In genomic region chr11:12473366-12473765, GRCh38 we compare ENCODE assay signal across 15 cellular contexts.
DNase-seq lines count a peak whose midpoint lies in the region; ATAC-seq, FAIRE-seq and TF ChIP-seq lines count a peak whose summit lies in the region.
"Had no signal": no experiment of that assay in that cellular context is flagged by ENCODE, and none has a peak within 500 bp of the region (broad histone marks: within the 10 kb centered on the region; RNA-seq: fewer than 3 reads in every experiment).

No MANE protein-coding gene starts in this region.

- H3K23ac ChIP-seq in mesenchymal stem cell (ENCODE audit: low read length in 2 of 2): no peak overlapping the region

- DNase-seq in NCI-H146 (lab: John Stamatoyannopoulos, UW) (peak; percentile 71), NCI-H82 (lab: John Stamatoyannopoulos, UW) (peak; percentile 92), mesenchymal stem cell (no peak), progenitor cell of endocrine pancreas (ENCODE audit: low spot score, unreplicated experiment) (peak; percentile 22), RCC 7860 (ENCODE audit: low spot score) (no peak), right lobe of liver (no peak), midbrain (lab: John Stamatoyannopoulos, UW) (no peak)
- DNase-seq: NCI-H1436 treated with DMSO at 0.1 percent for 48 hours, NCI-H446, Peyer's patch, SHP77 treated with DMSO at 0.1 percent for 48 hours had no signal

- no peak overlapping the region for H2BK120ac ChIP-seq in mesenchymal stem cell (ENCODE audit: low read depth, low read length)

- H3K4me3 ChIP-seq in mesenchymal stem cell (ENCODE audit: insufficient read depth in 1 of 2, low read depth in 1 of 2, low read length in 2 of 2) (no peak overlapping the region), right lobe of liver (no peak overlapping the region)
- H3K4me3 ChIP-seq: Peyer's patch had no signal

- TF ChIP-seq CTCF in progenitor cell of endocrine pancreas (IDR thresholded peaks at IDR 0.05; ENCODE audit: unreplicated experiment): peak; percentile 18
- no peak for TF ChIP-seq CTCF in right lobe of liver (IDR thresholded peaks at IDR 0.05)

- H3K36me3 Mint-ChIP-seq in progenitor cell of endocrine pancreas (ENCODE audit: insufficient read depth): peaks cover 19% of the 10 kb centered on the region

- peaks cover 35 to 48% of the 10 kb centered on the region in 2 experiments for H3K36me3 ChIP-seq in mesenchymal stem cell (ENCODE audit: control insufficient read depth in 1 of 2, insufficient read depth in 2 of 2, low read depth in 1 of 2, low read length in 2 of 2)
- peaks cover 0 to 3% (median 0%) of the 10 kb centered on the region in 4 donors for H3K36me3 ChIP-seq in right lobe of liver

- no peak overlapping the region for H2BK5ac ChIP-seq in mesenchymal stem cell (ENCODE audit: low read depth, low read length, poor library complexity, severe bottlenecking)

- H3K27me3 ChIP-seq in mesenchymal stem cell (ENCODE audit: control insufficient read depth in 1 of 2, insufficient read depth in 1 of 2, low read length in 2 of 2) (no peaks in the 10 kb centered on the region), right lobe of liver (no peaks in the 10 kb centered on the region)
- H3K27me3 ChIP-seq: Peyer's patch had no signal

- H3K9me3 Mint-ChIP-seq in progenitor cell of endocrine pancreas (ENCODE audit: low read depth): no peaks in the 10 kb centered on the region

- no peak overlapping the region for H3K9ac ChIP-seq in mesenchymal stem cell (ENCODE audit: low read length)

- H4K8ac ChIP-seq in mesenchymal stem cell (ENCODE audit: low read length): peak overlapping the region; percentile 27

- no peak overlapping the region for H2AK5ac ChIP-seq in mesenchymal stem cell (ENCODE audit: low read length, severe bottlenecking)

- H3K4me1 ChIP-seq in mesenchymal stem cell (ENCODE audit: control insufficient read depth, insufficient read depth, low read depth, low read length) (peaks cover 11% of the 10 kb centered on the region), right lobe of liver (no peaks in the 10 kb centered on the region)

- TF ChIP-seq POLR2A in right lobe of liver (IDR thresholded peaks at IDR 0.05): no peak

- intact Hi-C loops in right lobe of liver (cut with DNase I): no loop called here

- H3K79me1 ChIP-seq in mesenchymal stem cell (replicated peaks; ENCODE audit: low read length, poor library complexity, severe bottlenecking): peaks cover 43% of the 10 kb centered on the region

- peaks cover 34% of the 10 kb centered on the region for H3K4me1 Mint-ChIP-seq in progenitor cell of endocrine pancreas (ENCODE audit: low read depth)

- H3K14ac ChIP-seq in mesenchymal stem cell (ENCODE audit: low read length in 2 of 2): no peak overlapping the region

- peak overlapping the region; percentile 93 for H3K27ac Mint-ChIP-seq in progenitor cell of endocrine pancreas

- H3K4me2 ChIP-seq in mesenchymal stem cell (ENCODE audit: low read length, poor library complexity, severe bottlenecking): no peak overlapping the region

- no peak overlapping the region for H4K91ac ChIP-seq in mesenchymal stem cell (ENCODE audit: low read length)

- H3K27ac ChIP-seq in mesenchymal stem cell (ENCODE audit: low read length, poor library complexity, severe bottlenecking) (no peak overlapping the region), right lobe of liver (no peak overlapping the region)
- H3K27ac ChIP-seq: C4-2B, Peyer's patch had no signal

- no peak overlapping the region for H3K4ac ChIP-seq in mesenchymal stem cell (ENCODE audit: low read depth in 1 of 2, low read length in 2 of 2)

- H3K27me3 Mint-ChIP-seq in progenitor cell of endocrine pancreas: no peaks in the 10 kb centered on the region

- 93% methylated on average over 10 of the region's 10 CpGs for WGBS in mesenchymal stem cell
- 83% methylated on average over 7 of the region's 10 CpGs for WGBS in right lobe of liver (ENCODE audit: insufficient coverage, low coverage, low lambda C conversion rate, missing lambda C conversion rate)

- H2BK12ac ChIP-seq in mesenchymal stem cell (ENCODE audit: low read length in 2 of 2): no peak overlapping the region

- H3K18ac ChIP-seq in mesenchymal stem cell (ENCODE audit: low read depth in 1 of 2, low read length in 2 of 2): no peak overlapping the region

- ATAC-seq in HG03139 (IDR thresholded peaks at IDR 0.05; ENCODE audit: unreplicated experiment) (no peak), right lobe of liver (no peak)
- ATAC-seq: HCT116 had no signal

- no peak overlapping the region for H2BK15ac ChIP-seq in mesenchymal stem cell (ENCODE audit: low read depth, poor library complexity, severe bottlenecking)

- no peak for FAIRE-seq in RCC 7860 (lab: Jason Lieb, UNC)
- FAIRE-seq: A204.1 had no signal

- H3K9me3 ChIP-seq in mesenchymal stem cell (ENCODE audit: control insufficient read depth, low read length): no peaks in the 10 kb centered on the region
- H3K9me3 ChIP-seq in right lobe of liver: no peaks in the 10 kb centered on the region
- H3K9me3 ChIP-seq: Peyer's patch had no signal

- no peak overlapping the region for H2AFZ ChIP-seq in mesenchymal stem cell (ENCODE audit: low read depth, low read length)

- H3K4me3 Mint-ChIP-seq in progenitor cell of endocrine pancreas (ENCODE audit: low read depth): peak overlapping the region; percentile 35

Comparison
In these comparisons a context has a peak if more than half of its experiments do, and no peak if none do; other contexts are left out.
1. DNase-seq: peak in NCI-H146 (single experiment), NCI-H82 (single experiment) and progenitor cell of endocrine pancreas (single experiment); none in mesenchymal stem cell (single experiment), RCC 7860 (single experiment), right lobe of liver (0 of 3) and midbrain (single experiment).